ENCODE assay signal across 8 cellular contexts in genomic region chr5:172765766-172766286, GRCh38. TPM values are rescaled to one million over a fixed set of nuclear protein-coding genes. Genes with fewer than 3 reads are reported as not detected.
A peak's percentile ranks its signal among the peaks of the same experiment; 100 is the strongest.
DNase-seq lines count a peak whose midpoint lies in the region; ATAC-seq and TF ChIP-seq lines count a peak whose summit lies in the region.

No MANE protein-coding gene starts in this region.

- peaks cover 55% of the 10 kb centered on the region for H3K4me1 Mint-ChIP-seq in stimulated activated naive CD8-positive, alpha-beta T cell treated with anti-CD3 and anti-CD28 coated beads, Interleukin-15, Interleukin-2, amounts not matched to agents 100 ng/mL and 50 ng/mL, for 24 hours (ENCODE audit: low read depth)
- peaks cover 53% of the 10 kb centered on the region for H3K4me1 Mint-ChIP-seq in mesothelial cell of epicardium

- no peaks in the 10 kb centered on the region for H3K9me3 ChIP-seq in colonic mucosa
- H3K9me3 ChIP-seq in aorta (ENCODE audit: control insufficient read depth, low read length), result no peaks in the 10 kb centered on the region

- H3K9me3 Mint-ChIP-seq in stimulated activated naive CD8-positive, alpha-beta T cell treated with anti-CD3 and anti-CD28 coated beads, Interleukin-15, Interleukin-2, amounts not matched to agents 100 ng/mL and 50 ng/mL, for 24 hours, result no peaks in the 10 kb centered on the region
- peaks cover 6% of the 10 kb centered on the region for H3K9me3 Mint-ChIP-seq in mesothelial cell of epicardium

- H3K36me3 Mint-ChIP-seq in stimulated activated naive CD8-positive, alpha-beta T cell treated with anti-CD3 and anti-CD28 coated beads, Interleukin-15, Interleukin-2, amounts not matched to agents 100 ng/mL and 50 ng/mL, for 24 hours (ENCODE audit: low read depth), result peaks cover 29% of the 10 kb centered on the region
- peaks cover 10% of the 10 kb centered on the region for H3K36me3 Mint-ChIP-seq in mesothelial cell of epicardium

- peak overlapping the region; percentile 52 to 84 for H3K9ac ChIP-seq in colonic mucosa (ENCODE audit: low read depth in 2 of 2, low read length in 2 of 2)

- no peak overlapping the region for H3K4me3 ChIP-seq in colonic mucosa
- H3K4me3 ChIP-seq in aorta (ENCODE audit: low read length in 2 of 2), result no peak overlapping the region

- H3K27me3 ChIP-seq in colonic mucosa (no peaks in the 10 kb centered on the region), aorta (ENCODE audit: control insufficient read depth in 1 of 2, insufficient read depth in 2 of 2, low read length in 1 of 2) (no peaks in the 10 kb centered on the region)

- H3K4me1 ChIP-seq in colonic mucosa, result peaks cover 11% of the 10 kb centered on the region
- no peaks in the 10 kb centered on the region for H3K4me1 ChIP-seq in aorta (ENCODE audit: control insufficient read depth in 1 of 2, insufficient read depth in 2 of 2, low read length in 2 of 2)

- 5 to 6% methylated on average over 4 of the region's 4 CpGs for WGBS in aorta, 2 donors

- no peak for TF ChIP-seq CTCF in colonic mucosa (IDR thresholded peaks at IDR 0.05)
- TF ChIP-seq CTCF in mesothelial cell of epicardium (IDR thresholded peaks at IDR 0.05; ENCODE audit: unreplicated experiment), result no peak

- H3K4me3 Mint-ChIP-seq in stimulated activated naive CD8-positive, alpha-beta T cell treated with anti-CD3 and anti-CD28 coated beads, Interleukin-15, Interleukin-2, amounts not matched to agents 100 ng/mL and 50 ng/mL, for 24 hours, result peak overlapping the region; percentile 81
- H3K4me3 Mint-ChIP-seq in mesothelial cell of epicardium, result peak overlapping the region; percentile 67

- no peak for ATAC-seq in stimulated activated naive CD8-positive, alpha-beta T cell treated with anti-CD3 and anti-CD28 coated beads, Interleukin-15, Interleukin-2, amounts not matched to agents 100 U/mL and 50 U/mL, for 24 hours
- ATAC-seq in aorta (ENCODE audit: low FRiP score) (peak; percentile 0), GM19035 (IDR thresholded peaks at IDR 0.05; ENCODE audit: unreplicated experiment) (no peak)

- peak overlapping the region; percentile 81 for H3K27ac Mint-ChIP-seq in stimulated activated naive CD8-positive, alpha-beta T cell treated with anti-CD3 and anti-CD28 coated beads, Interleukin-15, Interleukin-2, amounts not matched to agents 100 ng/mL and 50 ng/mL, for 24 hours
- peak overlapping the region; percentile 98 for H3K27ac Mint-ChIP-seq in mesothelial cell of epicardium

- H3K36me3 ChIP-seq in colonic mucosa (peaks cover 12% of the 10 kb centered on the region), aorta (ENCODE audit: control insufficient read depth in 1 of 2, insufficient read depth in 2 of 2, low read length in 1 of 2) (peaks cover 6 to 15% of the 10 kb centered on the region in 2 donors)

- no peaks in the 10 kb centered on the region for H3K27me3 Mint-ChIP-seq in stimulated activated naive CD8-positive, alpha-beta T cell treated with anti-CD3 and anti-CD28 coated beads, Interleukin-15, Interleukin-2, amounts not matched to agents 100 ng/mL and 50 ng/mL, for 24 hours
- H3K27me3 Mint-ChIP-seq in mesothelial cell of epicardium (ENCODE audit: low read depth), result no peaks in the 10 kb centered on the region

- intact Hi-C loops in colonic mucosa (cut with DNase I) (loop anchor here (2.0 kb wide), 1 partner anchor 49 kb away; no protein-coding TSS in a partner anchor), aorta (cut with DNase I) (loop anchor here (1.0 to 2.0 kb wide), 6 partner anchors 17 to 103 kb away; no protein-coding TSS in a partner anchor)

- H3K27ac ChIP-seq in colonic mucosa, result peak overlapping the region; percentile 100
- H3K27ac ChIP-seq in aorta (ENCODE audit: low read depth in 1 of 2, low read length in 2 of 2), result peak overlapping the region; percentile 88 to 98

- no peak for DNase-seq in stimulated activated naive CD8-positive, alpha-beta T cell treated with anti-CD3 and anti-CD28 coated beads, Interleukin-15, Interleukin-2, amounts not matched to agents 100 U/mL and 50 U/mL, for 24 hours
- DNase-seq in colonic mucosa, result peak; percentile 32
- DNase-seq in mesothelial cell of epicardium (ENCODE audit: low spot score in 2 of 2, unreplicated experiment in 2 of 2), result no peak
- no peak for DNase-seq in aorta
- no peak for DNase-seq in anterior cingulate cortex (lab: John Stamatoyannopoulos, UW)
- DNase-seq in NOMO-1 treated with DMSO at 0.1 percent for 48 hours (lab: John Stamatoyannopoulos, UW; ENCODE audit: unreplicated experiment), result no peak

RNA-seq across cellular contexts. Expression of gene DUSP1, which starts 5.2 kb away (rescaled TPM):
- total RNA-seq in colonic mucosa, result 100 to 1,000 TPM in 1 of 2 donors, 10 to 100 TPM in 1; 61.7 to 102 TPM
- total RNA-seq in mesothelial cell of epicardium, result 116 to 126 TPM (median 120 TPM) in 3 replicates
- total RNA-seq in aorta, result 1,000 to 10,000 TPM in 1 of 2 donors, 100 to 1,000 TPM in 1; 293 to 1,994 TPM
- 100 to 1,000 TPM; 178 to 515 TPM for polyA plus RNA-seq in aorta
